16 cellular contexts compared by ENCODE assay signal in genomic region chr1:214990619-214991018, GRCh38.
DNase-seq lines count a peak whose midpoint lies in the region; ATAC-seq, FAIRE-seq and TF ChIP-seq lines count a peak whose summit lies in the region.
"Had no signal": no experiment of that assay in that cellular context is flagged by ENCODE, and none has a peak within 500 bp of the region (broad histone marks: within the 10 kb centered on the region; RNA-seq: fewer than 3 reads in every experiment).

No MANE protein-coding gene starts in this region.

- peak; percentile 92 for FAIRE-seq in HTR-8/SVneo (lab: Jason Lieb, UNC)
- FAIRE-seq: GM18507 had no signal

- DNase-seq in AG08395 (ENCODE audit: low spot score) (peak; percentile 92), HTR-8/SVneo (ENCODE audit: insufficient read length, low spot score) (peak; percentile 68), astrocyte of the spinal cord (ENCODE audit: low read depth, low spot score) (peak; percentile 93), iris pigment epithelial cell (ENCODE audit: low read depth) (peak; percentile 97), OCI-M1 (lab: John Stamatoyannopoulos, UW) (no peak)
- DNase-seq: activated CD8-positive, alpha-beta memory T cell treated with anti-CD3 and anti-CD28 coated beads, Interleukin-2, amount 50 U/mL, for 4 hours; adrenal gland; effector CD4-positive, alpha-beta T cell; KBM-7; NCI-H1694 had no signal

- ATAC-seq in GM21447 (IDR thresholded peaks at IDR 0.05; ENCODE audit: unreplicated experiment) (no peak), GM18505 (IDR thresholded peaks at IDR 0.05; ENCODE audit: unreplicated experiment) (no peak), HG03280 (IDR thresholded peaks at IDR 0.05; ENCODE audit: unreplicated experiment) (no peak)
- ATAC-seq: stimulated activated memory B cell treated with anti-CD40 and anti-IgM and Interleukin-4, amounts not matched to agents 10 μg/mL and 1 μg/mL and 100 μg/mL, for 72 hours had no signal

- in situ Hi-C loops in astrocyte of the spinal cord (cut with HindIII; ENCODE audit: low sequenced_read_pairs): no loop called here

- TF ChIP-seq POLR2A in GM18505 (IDR thresholded peaks at IDR 0.05; ENCODE audit: borderline replicate concordance, extremely low read depth, insufficient read depth, insufficient read length): no peak

- no peak overlapping the region for H3K4me3 ChIP-seq in astrocyte of the spinal cord (ENCODE audit: low read depth, low read length)
- H3K4me3 ChIP-seq: adrenal gland; BLaER1 treated with 17β-estradiol and CSF1 and Interleukin-3, amounts not matched to agents 10 nM and 100 nM had no signal

- no peak for TF ChIP-seq CTCF in astrocyte of the spinal cord (IDR thresholded peaks at IDR 0.05; ENCODE audit: low read depth, low read length)
